ENCODE assay signal across 8 cellular contexts in the genomic region with DNA sequence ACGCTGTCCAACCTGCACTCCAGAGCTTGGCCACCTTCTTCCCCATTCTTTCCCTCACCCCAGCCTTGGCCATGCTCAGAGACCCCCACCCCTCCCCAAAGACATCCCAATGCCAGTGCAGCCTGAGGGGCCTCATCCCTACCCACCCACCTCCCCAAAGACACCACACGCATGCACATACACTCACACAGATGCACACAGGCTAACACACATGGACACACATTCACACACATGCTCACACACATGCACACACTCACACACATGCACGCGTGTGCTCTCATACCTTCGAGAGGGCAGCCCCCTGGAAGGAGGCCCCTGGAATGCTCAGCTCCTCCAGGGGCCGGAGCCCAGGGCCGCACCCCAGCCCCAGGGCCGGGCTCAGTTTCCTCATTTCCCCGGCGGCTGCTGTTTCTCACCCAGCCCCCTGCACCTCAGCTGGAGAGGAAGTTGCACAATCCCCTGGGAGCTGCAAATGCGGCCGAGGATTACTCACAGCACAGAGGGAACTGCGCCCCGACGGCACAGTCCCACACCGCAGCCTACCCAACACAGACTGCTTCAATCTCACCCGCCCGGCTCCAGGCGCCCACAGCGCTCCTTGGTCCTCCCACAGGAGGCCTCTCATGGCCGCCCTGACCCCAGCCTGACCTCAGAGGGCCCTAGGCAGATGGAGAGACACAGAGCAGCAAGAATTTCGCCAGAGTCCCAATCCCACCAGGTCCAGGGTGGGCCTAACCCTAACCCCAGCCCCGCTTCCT. TPM values are rescaled to one million over a fixed set of nuclear protein-coding genes. Genes with fewer than 3 reads are reported as not detected.
DNase-seq lines count a peak whose midpoint lies in the region; ATAC-seq and TF ChIP-seq lines count a peak whose summit lies in the region.

No MANE protein-coding gene starts in this region.

- no peak for TF ChIP-seq CTCF in VCaP (conservative IDR thresholded peaks at IDR 0.05)
- TF ChIP-seq CTCF in heart right ventricle (IDR thresholded peaks at IDR 0.05), result no peak
- no peak for TF ChIP-seq CTCF in sigmoid colon (IDR thresholded peaks at IDR 0.05)

- no peak for TF ChIP-seq POLR2A in sigmoid colon (IDR thresholded peaks at IDR 0.05)

- H3K27ac ChIP-seq in VCaP, result peak overlapping the region; percentile 5; the same call in 1 of the 2 replicates
- H3K27ac ChIP-seq in heart right ventricle, result peak overlapping the region; percentile 34 to 90 (median 72)
- H3K27ac ChIP-seq in sigmoid colon, result peak overlapping the region; percentile 39 to 53 (median 46)

- TF ChIP-seq EP300 in sigmoid colon (IDR thresholded peaks at IDR 0.05), result no peak

- 34 to 42% methylated on average over 22 to 23 of the region's 23 CpGs for WGBS in heart right ventricle, 2 donors
- WGBS in sigmoid colon, 2 donors, result 52 to 80% methylated on average over 23 of the region's 23 CpGs

- H3K36me3 ChIP-seq in heart right ventricle (no peaks in the 10 kb centered on the region), sigmoid colon (no peaks in the 10 kb centered on the region)

- DNase-seq in ELR (ENCODE audit: low read depth) (peak; percentile 93), HuH-7 (ENCODE audit: low spot score) (peak; percentile 89), heart right ventricle (peak; percentile 78 to 83), sigmoid colon (peak; percentile 91), RPMI8226 (no peak), T-helper 9 cell (no peak)

- H3K27me3 ChIP-seq in heart right ventricle, result no peaks in the 10 kb centered on the region
- no peaks in the 10 kb centered on the region for H3K27me3 ChIP-seq in sigmoid colon

- H3K9me3 ChIP-seq in heart right ventricle (no peaks in the 10 kb centered on the region), sigmoid colon (no peaks in the 10 kb centered on the region)

- intact Hi-C loops in heart right ventricle (cut with DNase I), result no loop called here
- intact Hi-C loops in sigmoid colon (cut with DNase I), result no loop called here

- H3K4me3 ChIP-seq in heart right ventricle, result peak overlapping the region in 4 of 10 donors; percentile 0 to 31 (median 23)
- no peak overlapping the region for H3K4me3 ChIP-seq in sigmoid colon

- peaks cover 26 to 99% (median 85%) of the 10 kb centered on the region in 9 donors for H3K4me1 ChIP-seq in heart right ventricle
- peaks cover 0 to 56% (median 34%) of the 10 kb centered on the region in 4 donors for H3K4me1 ChIP-seq in sigmoid colon

- ATAC-seq in GM21576 (IDR thresholded peaks at IDR 0.05; ENCODE audit: unreplicated experiment) (peak; percentile 59), heart right ventricle (peak; percentile 80 to 92 (median 90))

RNA-seq across cellular contexts. Expression of a gene that starts 12.1 kb away (rescaled TPM):
- total RNA-seq in heart right ventricle (10 to 100 TPM; 29.2 to 47.0 (median 39.6) TPM), sigmoid colon (10 to 100 TPM; 21.0 to 28.5 (median 24.2) TPM)
- polyA plus RNA-seq in heart right ventricle (10 to 100 TPM; 36.9 to 52.3 TPM), sigmoid colon (10 to 100 TPM; 28.2 to 40.9 (median 34.0) TPM)

RNA-seq across cellular contexts. Expression of a gene that starts 23.8 kb away (rescaled TPM):
- not detected for total RNA-seq in heart right ventricle
- 1 to 10 TPM in 1 of 2 donors, under 1 TPM in 1; 0.58 to 2.0 TPM for polyA plus RNA-seq in heart right ventricle
- not detected for total RNA-seq in sigmoid colon
- polyA plus RNA-seq in sigmoid colon, result 10 to 100 TPM in 1 of 3 donors, 1 to 10 TPM in 1, under 1 TPM in 1; 0.07 to 12.6 (median 9.2) TPM

RNA-seq across cellular contexts. Expression of a gene that starts 56.3 kb away (rescaled TPM):
- total RNA-seq in heart right ventricle, result 1 to 10 TPM; 4.1 to 8.7 (median 5.8) TPM
- polyA plus RNA-seq in heart right ventricle, result 1 to 10 TPM; 2.8 to 8.0 TPM
- total RNA-seq in sigmoid colon, result 1 to 10 TPM; 4.1 to 4.9 (median 4.7) TPM
- 1 to 10 TPM; 1.6 to 4.8 (median 3.3) TPM for polyA plus RNA-seq in sigmoid colon

RNA-seq across cellular contexts. Expression of a gene that starts 57.2 kb away (rescaled TPM):
- total RNA-seq in heart right ventricle (1 to 10 TPM in 7 of 10 donors, under 1 TPM in 3; 0.38 to 4.7 (median 1.9) TPM), sigmoid colon (10 to 100 TPM in 1 of 4 donors, 1 to 10 TPM in 3; 2.0 to 13.8 (median 4.4) TPM)
- polyA plus RNA-seq in heart right ventricle (1 to 10 TPM; 1.6 to 6.1 TPM), sigmoid colon (1 to 10 TPM in 1 of 3 donors, not detected in 2; 1.5 TPM)

Comparison
In these comparisons a context has a peak if more than half of its experiments do, and no peak if none do; other contexts are left out.
1. DNase-seq: peak in ELR (single experiment), HuH-7 (single experiment), heart right ventricle (2 of 2) and sigmoid colon (single experiment); none in RPMI8226 (single experiment) and T-helper 9 cell (single experiment).
2. H3K27ac ChIP-seq: peak in every context shown above with its lines; median percentile 72 in heart right ventricle; 46 in sigmoid colon; 5 in VCaP.